ENCODE assay signal across 8 cellular contexts in genomic region chr5:119355244-119355635, GRCh38. TPM values are rescaled to one million over a fixed set of nuclear protein-coding genes. Genes with fewer than 3 reads are reported as not detected.
DNase-seq lines count a peak whose midpoint lies in the region; ATAC-seq, FAIRE-seq and TF ChIP-seq lines count a peak whose summit lies in the region.

No MANE protein-coding gene starts in this region.

- peaks cover 100% of the 10 kb centered on the region for H3K79me2 ChIP-seq in GM12878 (ENCODE audit: control insufficient read depth, insufficient read depth, low read length)

- RAD21 ChIA-PET in GM12878 (lab: Charles Lee; ENCODE audit: unreplicated experiment): interaction anchor here (0.8 to 17.9 kb wide), 6 partner anchors 13 to 61 kb away, joined by 3 to 501 read pairs (median 39); no protein-coding TSS in a partner anchor

- peak overlapping the region; percentile 92 for H3K27ac ChIP-seq in GM12878 (ENCODE audit: control insufficient read depth, insufficient read depth)
- peak overlapping the region; percentile 81 to 86 for H3K27ac ChIP-seq in left lung
- peak overlapping the region; percentile 71 for H3K27ac ChIP-seq in stomach smooth muscle (ENCODE audit: low read length)

- peaks cover 8% of the 10 kb centered on the region; the same call in 1 of the 2 replicates for H4K20me1 ChIP-seq in GM12878 (ENCODE audit: control insufficient read depth, insufficient read depth)

- peak; percentile 35 for ATAC-seq in GM19463 (IDR thresholded peaks at IDR 0.05; ENCODE audit: unreplicated experiment)
- peak; percentile 42 for ATAC-seq in GM12878
- ATAC-seq in left lung: peak; percentile 54
- no peak for ATAC-seq in GM18519 (IDR thresholded peaks at IDR 0.05; ENCODE audit: low FRiP score, unreplicated experiment)

- no peak for TF ChIP-seq EP300 in GM12878 (IDR thresholded peaks at IDR 0.05; ENCODE audit: borderline replicate concordance in 1 of 2, control insufficient read depth in 1 of 2, low read depth in 2 of 2, low read length in 2 of 2)

- SMC1A ChIA-PET in GM12878 (lab: Charles Lee; ENCODE audit: uncharacterized antibody, unreplicated experiment): interaction anchor here (1.4 to 34.8 kb wide), 9 partner anchors 7 to 82 kb away, joined by 3 to 1117 read pairs (median 12); partner anchors contain the start of gene TNFAIP8

- H3K4me2 ChIP-seq in GM12878 (ENCODE audit: control insufficient read depth, insufficient read depth): peak overlapping the region; percentile 95

- peak overlapping the region; percentile 58 for H3K4me3 ChIP-seq in NB4 (ENCODE audit: low read depth, low read length)
- peak overlapping the region; percentile 96 for H3K4me3 ChIP-seq in GM12878
- peak overlapping the region; percentile 55 to 57 for H3K4me3 ChIP-seq in left lung
- peak overlapping the region; percentile 89 to 91 for H3K4me3 ChIP-seq in stomach smooth muscle (ENCODE audit: low read length in 2 of 2)

- no peaks in the 10 kb centered on the region for H3K27me3 ChIP-seq in GM12878 (replicated peaks in 1 of 2; ENCODE audit: control insufficient read depth in 2 of 2, insufficient read depth in 2 of 2, low read length in 1 of 2)
- no peaks in the 10 kb centered on the region for H3K27me3 ChIP-seq in left lung
- H3K27me3 ChIP-seq in stomach smooth muscle (ENCODE audit: control insufficient read depth in 1 of 2, insufficient read depth in 2 of 2, low read length in 2 of 2): no peaks in the 10 kb centered on the region

- no peak for TF ChIP-seq RAD21 in GM12878 (IDR thresholded peaks at IDR 0.05; ENCODE audit: insufficient read depth, low read depth, low read length)

- TF ChIP-seq CTCF in NB4 (IDR thresholded peaks at IDR 0.05; ENCODE audit: low read depth, low read length): no peak
- no peak for TF ChIP-seq CTCF in GM12878 (IDR thresholded peaks at IDR 0.05 in 2 of 3, conservative IDR thresholded peaks at IDR 0.05 in 1 of 3; ENCODE audit: control insufficient read depth in 2 of 3, extremely low read depth in 1 of 3, insufficient read depth in 1 of 3, low read depth in 3 of 3, low read length in 3 of 3)
- TF ChIP-seq CTCF in left lung (IDR thresholded peaks at IDR 0.05): no peak

- WGBS in GM12878 (ENCODE audit: insufficient coverage, insufficient replicate concordance, low lambda C conversion rate, missing lambda C conversion rate): 0% methylated on average over 12 of the region's 12 CpGs

- peak; percentile 72 for DNase-seq in NB4 (ENCODE audit: low read depth)
- DNase-seq in GM12878 (ENCODE audit: low read depth, low spot score): no peak
- DNase-seq in left lung: no peak
- DNase-seq in SIG-M5 (lab: John Stamatoyannopoulos, UW): no peak
- no peak for DNase-seq in NCI-H526 treated with DMSO at 0.1 percent for 48 hours (lab: John Stamatoyannopoulos, UW)

- peaks cover 35% of the 10 kb centered on the region for H3K4me1 ChIP-seq in GM12878 (ENCODE audit: control insufficient read depth, insufficient read depth, low read length)
- H3K4me1 ChIP-seq in left lung: peaks cover 8 to 53% of the 10 kb centered on the region in 2 donors
- H3K4me1 ChIP-seq in stomach smooth muscle (ENCODE audit: control insufficient read depth, insufficient read depth, low read length): peaks cover 16% of the 10 kb centered on the region

- TSS peak; percentile 91 for BruUV-seq in GM12878 (replicated peaks; lab: Mats Ljungman, UMichigan)

- H3K9ac ChIP-seq in GM12878 (ENCODE audit: control insufficient read depth, insufficient read depth, low read length): peak overlapping the region; percentile 65
- peak overlapping the region in 1 of 2 donors; percentile 60 for H3K9ac ChIP-seq in stomach smooth muscle (ENCODE audit: low read length in 2 of 2)

- FAIRE-seq in GM12878 (lab: Jason Lieb, UNC): no peak

- H2AFZ ChIP-seq in GM12878 (ENCODE audit: control insufficient read depth, low read depth, low read length): no peak overlapping the region

- H3K9me3 ChIP-seq in GM12878 (replicated peaks; ENCODE audit: control insufficient read depth, insufficient read depth, low read length) (no peaks in the 10 kb centered on the region), left lung (no peaks in the 10 kb centered on the region), stomach smooth muscle (ENCODE audit: control insufficient read depth in 2 of 2, low read length in 2 of 2) (no peaks in the 10 kb centered on the region)

- POLR2A ChIA-PET in GM12878 (lab: Charles Lee): interaction anchor here (0.6 to 20.5 kb wide), 9 partner anchors 8 to 52 kb away, joined by 3 to 657 read pairs (median 3); no protein-coding TSS in a partner anchor

- TF ChIP-seq POLR2A in NB4 (IDR thresholded peaks at IDR 0.05; ENCODE audit: extremely low read depth, insufficient read length): no peak
- TF ChIP-seq POLR2A in GM12878 (IDR thresholded peaks at IDR 0.05; ENCODE audit: low read depth, low read length): no peak

- in situ Hi-C loops in GM12878 (cut with MboI): no loop called here

- intact Hi-C loops in GM12878 (cut with micrococcal nuclease; ENCODE audit: unreplicated experiment) (loop anchor here (1.0 to 10.0 kb wide), 5 partner anchors 12 to 630 kb away; partner anchors contain the start of gene DMXL1), left lung (cut with DNase I) (no loop called here)

- CTCF ChIA-PET in GM12878 (lab: Yijun Ruan, JAX): interaction anchor here (0.8 to 6.4 kb wide), 7 partner anchors 10 to 333 kb away, joined by 3 to 154 read pairs (median 5); no protein-coding TSS in a partner anchor

- H3K36me3 ChIP-seq in GM12878 (ENCODE audit: control insufficient read depth in 2 of 2, insufficient read depth in 2 of 2, low read length in 1 of 2) (peaks cover 0 to 10% of the 10 kb centered on the region in 2 experiments; a peak in 1 of 4 replicates), left lung (no peaks in the 10 kb centered on the region), stomach smooth muscle (ENCODE audit: control insufficient read depth in 2 of 2, insufficient read depth in 2 of 2, low read length in 2 of 2) (no peaks in the 10 kb centered on the region)

TF ChIP-seq in GM12878, 131 proteins besides CTCF, POLR2A, EP300 and RAD21:
- TF ChIP-seq CHD1 (IDR thresholded peaks at IDR 0.05; ENCODE audit: low read depth, low read length): peak; percentile 62; the same call in 1 of the 2 replicates
- no peak for TF ChIP-seq SMC3 (IDR thresholded peaks at IDR 0.05; ENCODE audit: borderline replicate concordance, low read length)
- TF ChIP-seq EED (IDR thresholded peaks at IDR 0.05; ENCODE audit: low read depth): peak; percentile 41; the same call in 1 of the 2 replicates

RNA-seq across cellular contexts. Expression of gene TNFAIP8, which starts 0.6 kb away (rescaled TPM):
- total RNA-seq in GM12878 (2013; cell fraction: nucleolus; rRNA removed): 75.1 and 80.9 TPM in 2 replicates
- total RNA-seq in GM12878 (2014; rRNA removed) (140 and 157 TPM in 2 replicates), GM12878 (2014; rRNA removed; fragmentation: Illumina TruSeq; extraction: Trizol) (178 and 183 TPM in 2 replicates), GM12878 (2021) (116 and 124 TPM in 2 replicates), left lung (10 to 100 TPM; 15.6 to 30.1 TPM)
- 51.5 TPM for polyA plus RNA-seq in GM12878 (2011; ENCODE audit: low read depth)
- polyA plus RNA-seq in GM12878 (2011; rRNA removed) (169 and 264 TPM in 2 replicates), GM12878 (2014; fragmentation: Illumina TruSeq; extraction: Trizol) (180 and 219 TPM in 2 replicates), GM12878 (2014; fragmentation: Nextera tagmentation; extraction: Ambion mirVana) (100 to 1,000 TPM; 217 to 324 TPM), GM12878 (2014; rRNA removed) (108 and 144 TPM in 2 replicates), GM12878 (2016; fragmentation: Nextera tagmentation; extraction: Ambion mirVana) (100 to 1,000 TPM; 177 to 181 TPM)
- polyA plus RNA-seq in GM12878 (2011; cell fraction: cytosol; rRNA removed): 66.2 and 70.2 TPM in 2 replicates
- 51.6 and 57.2 TPM in 2 replicates for polyA plus RNA-seq in GM12878 (2011; cell fraction: nucleus; rRNA removed)
- 82.6 and 119 TPM in 2 replicates for polyA plus RNA-seq in GM12878 (2012)
- 69.6 and 132 TPM in 2 replicates for polyA minus RNA-seq in GM12878 (2011; rRNA and poly(A)+ RNA removed)
- 56.4 and 60.0 TPM in 2 replicates for polyA minus RNA-seq in GM12878 (2011; cell fraction: cytosol; rRNA and poly(A)+ RNA removed)
- 30.6 and 45.0 TPM in 2 replicates for polyA minus RNA-seq in GM12878 (2011; cell fraction: nucleus; rRNA and poly(A)+ RNA removed)
